ENCODE assay signal across 8 cellular contexts in genomic region chr1:24186031-24186710, GRCh38. TPM values are rescaled to one million over a fixed set of nuclear protein-coding genes. Genes with fewer than 3 reads are reported as not detected.
A peak's percentile ranks its signal among the peaks of the same experiment; 100 is the strongest.
DNase-seq lines count a peak whose midpoint lies in the region; ATAC-seq, FAIRE-seq and TF ChIP-seq lines count a peak whose summit lies in the region.

No MANE protein-coding gene starts in this region.

- peaks cover 5% of the 10 kb centered on the region for H3K27me3 Mint-ChIP-seq in activated T-cell treated with anti-CD3 and anti-CD28 coated beads, Interleukin-2, amount 50 U/mL, for 24 hours
- H3K27me3 Mint-ChIP-seq in activated CD8-positive, alpha-beta T cell treated with anti-CD3 and anti-CD28 coated beads, Interleukin-2, amount 10 ng/mL, durations not matched to agents 7 days and 5 days (ENCODE audit: low read depth), result no peaks in the 10 kb centered on the region

- no peak for TF ChIP-seq CTCF in keratinocyte (optimal IDR thresholded peaks at IDR 0.05 in 1 of 3, IDR thresholded peaks at IDR 0.05 in 1 of 3, conservative IDR thresholded peaks at IDR 0.05 in 1 of 3; ENCODE audit: extremely low read depth in 1 of 3, insufficient read depth in 2 of 3, low read length in 3 of 3)
- TF ChIP-seq CTCF in spleen (IDR thresholded peaks at IDR 0.05 in 8 of 11, conservative IDR thresholded peaks at IDR 0.05 in 3 of 11), result no peak

- H3K9ac ChIP-seq in keratinocyte (ENCODE audit: control insufficient read depth, extremely low read depth, insufficient read depth, low read length), result peak overlapping the region; percentile 80

- no peaks in the 10 kb centered on the region for H3K79me2 ChIP-seq in keratinocyte (ENCODE audit: control insufficient read depth, insufficient read depth, low read length)

- no peak for TF ChIP-seq POLR2A in spleen (IDR thresholded peaks at IDR 0.05)

- FAIRE-seq in keratinocyte (lab: Jason Lieb, UNC), result no peak

- H4K20me1 ChIP-seq in keratinocyte (ENCODE audit: control insufficient read depth, extremely low read depth, insufficient read depth, low read length), result no peaks in the 10 kb centered on the region

- peak overlapping the region; percentile 73 for H3K27ac Mint-ChIP-seq in activated T-cell treated with anti-CD3 and anti-CD28 coated beads, Interleukin-2, amount 50 U/mL, for 24 hours
- peak overlapping the region; percentile 52 for H3K27ac Mint-ChIP-seq in activated CD8-positive, alpha-beta T cell treated with anti-CD3 and anti-CD28 coated beads, Interleukin-2, amount 10 ng/mL, durations not matched to agents 7 days and 5 days

- ATAC-seq in activated CD8-positive, alpha-beta T cell treated with anti-CD3 and anti-CD28 coated beads, Interleukin-2, amount 10 ng/mL, durations not matched to agents 7 days and 5 days, result no peak

- H3K27ac ChIP-seq in keratinocyte (ENCODE audit: control insufficient read depth, insufficient read depth, low read length) (peak overlapping the region; percentile 76), spleen (peak overlapping the region in 4 of 8 donors; percentile 65 to 86 (median 82))

- H3K4me1 Mint-ChIP-seq in activated T-cell treated with anti-CD3 and anti-CD28 coated beads, Interleukin-2, amount 50 U/mL, for 24 hours (ENCODE audit: low read depth), result peaks cover 42% of the 10 kb centered on the region
- H3K4me1 Mint-ChIP-seq in activated CD8-positive, alpha-beta T cell treated with anti-CD3 and anti-CD28 coated beads, Interleukin-2, amount 10 ng/mL, durations not matched to agents 7 days and 5 days (ENCODE audit: low read depth), result peaks cover 40% of the 10 kb centered on the region

- H3K4me3 Mint-ChIP-seq in activated T-cell treated with anti-CD3 and anti-CD28 coated beads, Interleukin-2, amount 50 U/mL, for 24 hours, result peak overlapping the region; percentile 78
- H3K4me3 Mint-ChIP-seq in activated CD8-positive, alpha-beta T cell treated with anti-CD3 and anti-CD28 coated beads, Interleukin-2, amount 10 ng/mL, durations not matched to agents 7 days and 5 days, result peak overlapping the region; percentile 76

- peaks cover under 1% of the 10 kb centered on the region for H3K9me3 Mint-ChIP-seq in activated T-cell treated with anti-CD3 and anti-CD28 coated beads, Interleukin-2, amount 50 U/mL, for 24 hours
- H3K9me3 Mint-ChIP-seq in activated CD8-positive, alpha-beta T cell treated with anti-CD3 and anti-CD28 coated beads, Interleukin-2, amount 10 ng/mL, durations not matched to agents 7 days and 5 days (ENCODE audit: insufficient read depth), result no peaks in the 10 kb centered on the region

- H3K36me3 Mint-ChIP-seq in activated T-cell treated with anti-CD3 and anti-CD28 coated beads, Interleukin-2, amount 50 U/mL, for 24 hours (ENCODE audit: low read depth), result no peaks in the 10 kb centered on the region
- no peaks in the 10 kb centered on the region for H3K36me3 Mint-ChIP-seq in activated CD8-positive, alpha-beta T cell treated with anti-CD3 and anti-CD28 coated beads, Interleukin-2, amount 10 ng/mL, durations not matched to agents 7 days and 5 days (ENCODE audit: low read depth)

- 74 to 82% (median 79%) methylated on average over 13 of the region's 13 CpGs for WGBS in spleen, 5 donors

- H3K27me3 ChIP-seq in keratinocyte (ENCODE audit: control insufficient read depth, extremely low read depth, insufficient read depth, low read length) (no peaks in the 10 kb centered on the region), spleen (replicated peaks in 1 of 7) (peaks cover 0 to 28% (median 10%) of the 10 kb centered on the region in 7 donors)

- H3K9me1 ChIP-seq in keratinocyte (ENCODE audit: control insufficient read depth, extremely low read depth, insufficient read depth, low read length), result no peaks in the 10 kb centered on the region

- POLR2A ChIA-PET in activated CD8-positive, alpha-beta T cell treated with anti-CD3 and anti-CD28 coated beads, Interleukin-2, amount 10 ng/mL, durations not matched to agents 7 days and 5 days (lab: Charles Lee), result no interaction called here

- H2AFZ ChIP-seq in keratinocyte (ENCODE audit: control insufficient read depth, low read length), result peak overlapping the region; percentile 81

- CTCF ChIA-PET in activated CD8-positive, alpha-beta T cell treated with anti-CD3 and anti-CD28 coated beads, Interleukin-2, amount 10 ng/mL, durations not matched to agents 7 days and 5 days (lab: Charles Lee), result interaction anchor here (0.9 to 9.2 kb wide), 6 partner anchors 14 to 205 kb away, joined by 3 to 124 read pairs (median 13); no protein-coding TSS in a partner anchor

- H3K9me3 ChIP-seq in keratinocyte (ENCODE audit: control insufficient read depth, low read depth, low read length), result no peaks in the 10 kb centered on the region
- H3K9me3 ChIP-seq in spleen, result no peaks in the 10 kb centered on the region

- DNase-seq in activated T-cell treated with anti-CD3 and anti-CD28 coated beads, Interleukin-2, amount 50 U/mL, for 24 hours, result no peak
- no peak for DNase-seq in activated T-cell treated with anti-CD3 and anti-CD28 coated beads, Interleukin-2, amount 50 U/mL, for 1 hour
- no peak for DNase-seq in activated CD8-positive, alpha-beta T cell treated with anti-CD3 and anti-CD28 coated beads, Interleukin-2, amount 10 ng/mL, durations not matched to agents 7 days and 5 days
- DNase-seq in keratinocyte (ENCODE audit: low read depth, low spot score), result no peak
- no peak for DNase-seq in spleen
- no peak for DNase-seq in globus pallidus (ENCODE audit: low spot score)
- no peak for DNase-seq in DMS 273 treated with DMSO at 0.1 percent for 48 hours (lab: John Stamatoyannopoulos, UW)
- no peak for DNase-seq in DMS153 (lab: John Stamatoyannopoulos, UW)

- H3K4me1 ChIP-seq in keratinocyte (ENCODE audit: control insufficient read depth, extremely low read depth, insufficient read depth, low read length), result peaks cover 36% of the 10 kb centered on the region
- peaks cover 10 to 61% (median 47%) of the 10 kb centered on the region in 6 donors for H3K4me1 ChIP-seq in spleen

- no peaks in the 10 kb centered on the region for H3K36me3 ChIP-seq in keratinocyte (ENCODE audit: control insufficient read depth in 2 of 2, extremely low read depth in 1 of 2, insufficient read depth in 2 of 2, low read length in 2 of 2)
- H3K36me3 ChIP-seq in spleen, result no peaks in the 10 kb centered on the region

- H3K4me3 ChIP-seq in keratinocyte (ENCODE audit: control insufficient read depth in 2 of 3, extremely low read depth in 1 of 3, insufficient read depth in 2 of 3, low read depth in 1 of 3, low read length in 3 of 3), result peak overlapping the region; percentile 51 to 76 (median 76)
- peak overlapping the region in 5 of 8 donors; percentile 43 to 71 (median 52) for H3K4me3 ChIP-seq in spleen

- H3K4me2 ChIP-seq in keratinocyte (ENCODE audit: control insufficient read depth, extremely low read depth, insufficient read depth, low read depth, low read length), result peak overlapping the region; percentile 99

- intact Hi-C loops in spleen (cut with DNase I; ENCODE audit: low total_unique reads), result no loop called here

- dilution Hi-C loops in keratinocyte (cut with MboI; ENCODE audit: extremely low pct_ligation_motif_present, low sequenced_read_pairs), result no loop called here

RNA-seq across cellular contexts. Expression of gene IFNLR1, which starts 0.9 kb away (rescaled TPM):
- total RNA-seq in activated CD8-positive, alpha-beta T cell treated with anti-CD3 and anti-CD28 coated beads, Interleukin-2, amount 10 ng/mL, durations not matched to agents 7 days and 5 days, result 1 to 10 TPM; 2.6 to 4.0 TPM
- 2.8 to 3.9 TPM (median 3.4 TPM) in 3 replicates for polyA plus RNA-seq in keratinocyte
- 1.1 TPM for polyA plus RNA-seq in keratinocyte (2011; ENCODE audit: low read depth)
- 2.0 and 2.5 TPM in 2 replicates for polyA plus RNA-seq in keratinocyte (2011; cell fraction: cytosol; rRNA removed)
- polyA plus RNA-seq in keratinocyte (2011; cell fraction: nucleus; rRNA removed), result 4.8 and 5.6 TPM in 2 replicates
- 2.3 and 2.9 TPM in 2 replicates for polyA plus RNA-seq in keratinocyte (2012; ENCODE audit: low replicate concordance)
- polyA minus RNA-seq in keratinocyte, result 4.8 to 5.5 TPM (median 5.3 TPM) in 3 replicates
- 4.2 TPM for polyA minus RNA-seq in keratinocyte (2011; cell fraction: cytosol; rRNA and poly(A)+ RNA removed)
- 3.6 and 4.3 TPM in 2 replicates for polyA minus RNA-seq in keratinocyte (2011; cell fraction: nucleus; rRNA and poly(A)+ RNA removed)
- 1 to 10 TPM; 3.3 to 8.9 (median 3.9) TPM for total RNA-seq in spleen
- polyA plus RNA-seq in spleen, result 1 to 10 TPM; 1.7 to 3.3 (median 3.1) TPM

RNA-seq across cellular contexts. Expression of gene IL22RA1, which starts 43.2 kb away (rescaled TPM):
- not detected for total RNA-seq in activated CD8-positive, alpha-beta T cell treated with anti-CD3 and anti-CD28 coated beads, Interleukin-2, amount 10 ng/mL, durations not matched to agents 7 days and 5 days
- polyA plus RNA-seq in keratinocyte (1.7 to 2.1 TPM (median 1.9 TPM) in 3 replicates), spleen (not detected)
- 5.1 TPM for polyA plus RNA-seq in keratinocyte (2011; ENCODE audit: low read depth)
- 1.1 and 1.4 TPM in 2 replicates for polyA plus RNA-seq in keratinocyte (2011; cell fraction: cytosol; rRNA removed)
- 2.6 and 3.3 TPM in 2 replicates for polyA plus RNA-seq in keratinocyte (2011; cell fraction: nucleus; rRNA removed)
- 2.1 and 10.3 TPM in 2 replicates for polyA plus RNA-seq in keratinocyte (2012; ENCODE audit: low replicate concordance)
- 1.4 to 3.5 TPM (median 2.7 TPM) in 3 replicates for polyA minus RNA-seq in keratinocyte
- 0.77 TPM for polyA minus RNA-seq in keratinocyte (2011; cell fraction: cytosol; rRNA and poly(A)+ RNA removed)
- 1.0 and 1.5 TPM in 2 replicates for polyA minus RNA-seq in keratinocyte (2011; cell fraction: nucleus; rRNA and poly(A)+ RNA removed)
- total RNA-seq in spleen, result not detected
